In genomic region chr11:44108260-44108659, GRCh38 we compare ENCODE assay signal across 29 cellular contexts. TPM values are rescaled to one million over a fixed set of nuclear protein-coding genes. Genes with fewer than 3 reads are reported as not detected.
DNase-seq lines count a peak whose midpoint lies in the region; TF ChIP-seq lines count a peak whose summit lies in the region.
"Had no signal": no experiment of that assay in that cellular context is flagged by ENCODE, and none has a peak within 500 bp of the region (broad histone marks: within the 10 kb centered on the region; RNA-seq: fewer than 3 reads in every experiment).

No MANE protein-coding gene starts in this region.

- no peak overlapping the region for H2AFZ ChIP-seq in mammary epithelial cell (ENCODE audit: low read depth, low read length)

- 98% methylated on average over 6 of the region's 6 CpGs for WGBS in mammary epithelial cell (ENCODE audit: low coverage, missing lambda C conversion rate)

- H3K4me1 Mint-ChIP-seq in MCF 10A (ENCODE audit: insufficient read depth, unreplicated experiment): peaks cover 13% of the 10 kb centered on the region

- intact Hi-C loops in MCF 10A (cut with micrococcal nuclease): no loop called here
- intact Hi-C loops in mammary epithelial cell (cut with micrococcal nuclease): no loop called here

- H3K9me3 Mint-ChIP-seq in MCF 10A (ENCODE audit: unreplicated experiment): no peaks in the 10 kb centered on the region
- H3K9me3 Mint-ChIP-seq: CD14-positive monocyte; CD4-positive, alpha-beta memory T cell; CD4-positive, alpha-beta T cell; CD4-positive, CD25-positive, alpha-beta regulatory T cell; CD8-positive, alpha-beta memory T cell; CD8-positive, alpha-beta T cell had no signal

- TF ChIP-seq CTCF in MCF 10A (IDR thresholded peaks at IDR 0.05; ENCODE audit: unreplicated experiment) (no peak), mammary epithelial cell (conservative IDR thresholded peaks at IDR 0.05 in 1 of 2, IDR thresholded peaks at IDR 0.05 in 1 of 2; ENCODE audit: extremely low read depth in 1 of 2, insufficient read depth in 1 of 2, low read depth in 1 of 2, low read length in 2 of 2) (no peak)

- CTCF ChIA-PET in MCF 10A (lab: Yijun Ruan, JAX) (no interaction called here), mammary epithelial cell (lab: Charles Lee; ENCODE audit: low non-redundant PET) (no interaction called here)

- no peak overlapping the region for H3K4me2 ChIP-seq in mammary epithelial cell (ENCODE audit: insufficient read depth, low read depth, low read length)
- H3K4me2 ChIP-seq: A549; BLaER1; BLaER1 treated with 17β-estradiol and CSF1 and Interleukin-3, amounts not matched to agents 10 nM and 100 nM had no signal

- H3K27ac Mint-ChIP-seq in MCF 10A (ENCODE audit: low read depth, unreplicated experiment): peak overlapping the region; percentile 51
- H3K27ac Mint-ChIP-seq: B cell; CD4-positive, alpha-beta T cell; CD8-positive, alpha-beta T cell had no signal

- H3K27me3 Mint-ChIP-seq in MCF 10A (ENCODE audit: insufficient read depth, unreplicated experiment): no peaks in the 10 kb centered on the region
- H3K27me3 Mint-ChIP-seq: B cell; CD4-positive, alpha-beta memory T cell; CD4-positive, alpha-beta T cell; CD4-positive, CD25-positive, alpha-beta regulatory T cell; CD8-positive, alpha-beta memory T cell had no signal

- peaks cover 3% of the 10 kb centered on the region for H4K20me1 ChIP-seq in mammary epithelial cell (ENCODE audit: insufficient read depth, low read length)

- peaks cover 42% of the 10 kb centered on the region for H3K36me3 Mint-ChIP-seq in MCF 10A (ENCODE audit: insufficient read depth, unreplicated experiment)

- H3K27ac ChIP-seq in mammary epithelial cell (ENCODE audit: insufficient read depth, low read depth, low read length): no peak overlapping the region
- H3K27ac ChIP-seq: 22Rv1; A549; BLaER1; BLaER1 treated with 17β-estradiol and CSF1 and Interleukin-3, amounts not matched to agents 10 nM and 100 nM; C4-2B had no signal

- H3K4me3 ChIP-seq in mammary epithelial cell (replicated peaks in 1 of 3; ENCODE audit: insufficient read depth in 1 of 3, low read depth in 2 of 3, low read length in 3 of 3): no peak overlapping the region
- H3K4me3 ChIP-seq: A549; BLaER1; BLaER1 treated with 17β-estradiol and CSF1 and Interleukin-3, amounts not matched to agents 10 nM and 100 nM had no signal

- BruUV-seq in MCF 10A (replicated peaks; lab: Mats Ljungman, UMichigan): no TSS peak
- BruUV-seq in mammary epithelial cell (replicated peaks; lab: Mats Ljungman, UMichigan): no TSS peak

- POLR2A ChIA-PET in MCF 10A (lab: Yijun Ruan, JAX): no interaction called here

- no peak overlapping the region for H3K4me3 Mint-ChIP-seq in MCF 10A (ENCODE audit: unreplicated experiment)
- H3K4me3 Mint-ChIP-seq: B cell; CD14-positive monocyte; CD4-positive, alpha-beta memory T cell; CD4-positive, alpha-beta T cell; CD4-positive, CD25-positive, alpha-beta regulatory T cell; CD8-positive, alpha-beta memory T cell; CD8-positive, alpha-beta T cell had no signal

- peaks cover 4% of the 10 kb centered on the region for H3K4me1 ChIP-seq in mammary epithelial cell (ENCODE audit: insufficient read depth, low read length)
- H3K4me1 ChIP-seq: A549, BE2C, BLaER1, Caco-2 had no signal

- H3K9ac ChIP-seq in mammary epithelial cell (ENCODE audit: insufficient read depth, low read length): no peak overlapping the region
- H3K9ac ChIP-seq: BLaER1; BLaER1 treated with 17β-estradiol and CSF1 and Interleukin-3, amounts not matched to agents 10 nM and 100 nM had no signal

- peaks cover 11% of the 10 kb centered on the region for H3K36me3 ChIP-seq in mammary epithelial cell (ENCODE audit: insufficient read depth, low read length)
- H3K36me3 ChIP-seq: BE2C had no signal

- no peaks in the 10 kb centered on the region for H3K27me3 ChIP-seq in mammary epithelial cell (ENCODE audit: insufficient read depth, low read length)
- H3K27me3 ChIP-seq: BE2C; BLaER1; BLaER1 treated with 17β-estradiol and CSF1 and Interleukin-3, amounts not matched to agents 10 nM and 100 nM had no signal

- H3K79me2 ChIP-seq in mammary epithelial cell (ENCODE audit: insufficient read depth, low read length): peaks cover 70% of the 10 kb centered on the region

- in situ Hi-C loops in mammary epithelial cell (cut with MboI; ENCODE audit: low sequenced_read_pairs in 2 of 2): no loop called here

- no peaks in the 10 kb centered on the region for H3K9me3 ChIP-seq in mammary epithelial cell (replicated peaks; ENCODE audit: insufficient read depth, low read length)
- H3K9me3 ChIP-seq: A549; BE2C; BLaER1; BLaER1 treated with 17β-estradiol and CSF1 and Interleukin-3, amounts not matched to agents 10 nM and 100 nM; Caco-2 had no signal

- dilution Hi-C loops in mammary epithelial cell (cut with HindIII; ENCODE audit: low sequenced_read_pairs): no loop called here

- no peak for DNase-seq in MCF 10A (ENCODE audit: unreplicated experiment)
- DNase-seq in mammary epithelial cell: no peak
- DNase-seq: 8988T; ACHN; AML-193; BE2C; C1 segment of cervical spinal cord; Caco-2; Calu3; CD4-positive, alpha-beta memory T cell; CD4-positive, alpha-beta T cell; CD4-positive, CD25-positive, alpha-beta regulatory T cell; CD8-positive, alpha-beta memory T cell; CD8-positive, alpha-beta T cell; COR-L47; DMS 273 treated with DMSO at 0.1 percent for 48 hours; DMS153; DMS53; DMS79; DMS79 treated with DMSO at 0.1 percent for 48 hours; DND-41; EL had no signal

RNA-seq across cellular contexts. Expression of gene EXT2, which starts 12.8 kb away (rescaled TPM):
- total RNA-seq in MCF 10A (2022) (73.1 and 82.7 TPM in 2 replicates), mammary epithelial cell (100 to 1,000 TPM; 131 to 207 TPM)
- 105 TPM for polyA plus RNA-seq in mammary epithelial cell
- polyA minus RNA-seq in mammary epithelial cell: 90.2 TPM

RNA-seq across cellular contexts. Expression of gene ACCS, which starts 42.2 kb away (rescaled TPM):
- 7.9 and 12.0 TPM in 2 replicates for total RNA-seq in MCF 10A (2022)
- total RNA-seq in mammary epithelial cell: 10 to 100 TPM in 1 of 2 donors, 1 to 10 TPM in 1; 6.8 to 13.0 TPM
- polyA plus RNA-seq in mammary epithelial cell: 5.0 TPM
- polyA minus RNA-seq in mammary epithelial cell: 6.8 TPM
